In the genomic region with DNA sequence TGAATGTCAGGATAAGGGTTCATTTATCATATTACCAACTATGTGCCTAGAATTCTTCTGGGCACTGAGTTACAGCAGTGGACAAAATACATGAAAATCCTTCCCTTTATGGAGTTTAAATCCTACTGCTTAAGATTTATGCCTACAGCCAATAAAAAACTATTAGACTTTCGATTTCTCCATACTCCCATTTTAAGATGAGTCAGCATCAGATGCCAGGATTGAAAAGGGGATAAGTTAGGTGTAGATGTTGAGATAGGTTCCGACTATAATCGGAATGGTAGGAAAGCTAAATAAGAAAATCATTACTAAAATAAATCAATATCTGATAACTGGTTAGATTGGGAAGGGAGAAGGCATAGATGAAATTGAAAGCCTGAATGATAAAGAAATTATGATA, we compare ENCODE assay signal across 35 cellular contexts. TPM values are rescaled to one million over a fixed set of nuclear protein-coding genes. Genes with fewer than 3 reads are reported as not detected.
"Had no signal": no experiment of that assay in that cellular context is flagged by ENCODE, and none has a peak within 500 bp of the region (broad histone marks: within the 10 kb centered on the region; RNA-seq: fewer than 3 reads in every experiment).

No MANE protein-coding gene starts in this region.

- H3K36me3 ChIP-seq: adrenal gland, ascending aorta, brain microvascular endothelial cell, breast epithelium, cardiac muscle cell had no signal

- H3K9me3 ChIP-seq: adrenal gland, ascending aorta, body of pancreas, breast epithelium had no signal

- ATAC-seq: activated naive CD4-positive, alpha-beta T cell treated with anti-CD3 and anti-CD28 coated beads, Interleukin-2, amount 50 U/mL, for 72 hours; activated naive CD8-positive, alpha-beta T cell treated with anti-CD3 and anti-CD28 coated beads, Interleukin-2, amount 50 U/mL, for 24 hours; activated T-cell treated with anti-CD3 and anti-CD28 coated beads, Interleukin-2, amount 50 U/mL, for 4 hours; activated T-cell treated with anti-CD3 and anti-CD28 coated beads, Interleukin-2, amount 50 U/mL, for 72 hours; activated T-helper 17 cell treated with anti-CD3 and anti-CD28 coated beads, Interleukin-2, amount 50 U/mL, for 72 hours; body of pancreas had no signal

- DNase-seq: activated effector memory CD4-positive, alpha-beta T cell treated with anti-CD3 and anti-CD28 coated beads, Interleukin-2, amount 50 U/mL, for 16 hours; activated effector memory CD4-positive, alpha-beta T cell treated with Interleukin-2 at 50 U/mL for 16 hours; activated gamma-delta T cell; activated gamma-delta T cell treated with Interleukin-2 at 50 U/mL for 16 hours; activated naive CD4-positive, alpha-beta T cell; activated naive CD4-positive, alpha-beta T cell treated with anti-CD3 and anti-CD28 coated beads for 36 hours; activated naive CD4-positive, alpha-beta T cell treated with anti-CD3 and anti-CD28 coated beads, Interleukin-2, amount 10 ng/mL, durations not matched to agents 7 days and 5 days; activated naive CD4-positive, alpha-beta T cell treated with anti-CD3 and anti-CD28 coated beads, Interleukin-2, amount 50 U/mL, for 16 hours; activated naive CD4-positive, alpha-beta T cell treated with Interleukin-2 at 50 U/mL for 16 hours; activated naive CD8-positive, alpha-beta T cell treated with anti-CD3 and anti-CD28 coated beads for 36 hours; activated naive CD8-positive, alpha-beta T cell treated with anti-CD3 and anti-CD28 coated beads, Interleukin-2, amount 10 ng/mL, durations not matched to agents 7 days and 5 days; activated naive CD8-positive, alpha-beta T cell treated with anti-CD3 and anti-CD28 coated beads, Interleukin-2, amount 50 U/mL, for 24 hours; activated T-cell treated with anti-CD3 and anti-CD28 coated beads, Interleukin-2, amount 50 U/mL, for 24 hours; activated T-cell treated with anti-CD3 and anti-CD28 coated beads, Interleukin-2, amount 50 U/mL, for 4 hours; activated T-cell treated with anti-CD3 and anti-CD28 coated beads, Interleukin-2, amount 50 U/mL, for 48 hours; activated T-cell treated with anti-CD3 and anti-CD28 coated beads, Interleukin-2, amount 50 U/mL, for 72 hours; adrenal gland; amniotic stem cell; amygdala; anterior cingulate cortex; aorta; body of pancreas; brain microvascular endothelial cell; caudate nucleus; central memory CD4-positive, alpha-beta T cell; cerebellar nuclear complex had no signal

- H3K27me3 ChIP-seq: ascending aorta, brain microvascular endothelial cell had no signal

- FAIRE-seq: astrocyte, bronchial epithelial cell had no signal

- H3K4me3 ChIP-seq: adrenal gland, ascending aorta, body of pancreas, breast epithelium, cardiac muscle cell had no signal

- H3K27ac ChIP-seq: adrenal gland, ascending aorta, body of pancreas, brain microvascular endothelial cell, breast epithelium, cardiac muscle cell had no signal

RNA-seq across cellular contexts. Expression of a gene that starts 3.2 kb away (rescaled TPM):
- total RNA-seq: activated naive CD4-positive, alpha-beta T cell treated with anti-CD3 and anti-CD28 coated beads for 36 hours; activated naive CD4-positive, alpha-beta T cell treated with anti-CD3 and anti-CD28 coated beads, Interleukin-2, amount 50 U/mL, for 72 hours; activated naive CD8-positive, alpha-beta T cell treated with anti-CD3 and anti-CD28 coated beads for 36 hours; activated naive CD8-positive, alpha-beta T cell treated with anti-CD3 and anti-CD28 coated beads, Interleukin-2, amount 10 ng/mL, durations not matched to agents 7 days and 5 days; activated T-cell treated with anti-CD3 and anti-CD28 coated beads, Interleukin-2, amount 50 U/mL, for 4 hours; activated T-helper 1 cell treated with anti-CD3 and anti-CD28 coated beads, Interleukin-12 subunit alpha, Interleukin-12 subunit beta, Interleukin-2, Interleukin-4 antibody, amounts not matched to agents 30 ng/mL and 10 ng/mL and 1 ng/mL, durations not matched to agents 14 hours and 24 hours and 36 hours; activated T-helper 17 cell treated with anti-CD3 and anti-CD28 coated beads, Interleukin-2, amount 50 U/mL, for 72 hours; activated T-helper 2 cell treated with anti-CD3 and anti-CD28 coated beads, Interferon-gamma antibody, Interleukin-2, Interleukin-4, amounts not matched to agents 10 μg/mL and 5 μg/mL and 100 μg/mL, durations not matched to agents 14 hours and 24 hours and 36 hours had no signal
